Comparison of ENCODE assay signal across 10 cellular contexts in the genomic region with DNA sequence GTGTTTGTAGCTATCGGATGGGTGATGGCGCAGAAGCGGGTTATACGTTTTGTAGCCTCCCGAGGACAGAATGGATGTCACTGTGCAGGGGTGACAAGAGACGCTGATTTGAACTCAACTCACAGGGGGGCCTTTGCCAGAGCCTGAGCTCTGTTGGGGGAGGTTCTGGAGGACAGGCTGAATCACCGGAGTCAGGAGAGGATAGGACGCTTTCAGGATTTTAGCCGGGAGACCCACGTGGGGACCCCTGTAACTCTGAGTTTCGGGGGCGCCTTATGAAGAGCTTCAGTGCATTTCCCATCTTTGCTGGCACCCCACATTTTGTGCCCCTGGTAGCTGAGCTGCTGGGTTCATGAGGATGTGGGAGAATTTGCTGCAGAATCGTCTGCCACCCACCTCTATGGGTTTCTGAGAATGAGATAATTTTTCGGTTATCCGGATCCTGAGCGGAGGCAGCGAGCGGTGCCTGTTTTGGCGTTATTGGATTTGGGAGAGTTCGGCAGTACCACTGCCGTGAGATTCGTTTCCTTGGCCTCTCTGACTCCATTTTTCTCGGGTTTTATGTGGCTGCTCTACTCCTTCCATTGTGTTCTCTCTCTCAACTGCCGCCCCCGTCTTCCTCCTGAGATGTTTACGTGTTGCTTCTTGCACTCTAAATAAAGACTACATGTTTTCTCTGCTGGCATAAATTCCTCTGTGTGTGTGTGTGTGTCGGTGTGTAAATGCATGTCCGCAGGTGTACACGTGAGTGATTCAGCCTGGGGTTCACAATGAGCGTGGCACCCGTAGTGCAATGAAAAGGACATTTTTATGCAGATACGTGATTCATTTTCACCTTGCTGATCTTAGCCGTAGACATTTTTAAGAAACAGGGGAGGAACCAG.
DNase-seq lines count a peak whose midpoint lies in the region; ATAC-seq, FAIRE-seq and TF ChIP-seq lines count a peak whose summit lies in the region.
"Had no signal": no experiment of that assay in that cellular context is flagged by ENCODE, and none has a peak within 500 bp of the region (broad histone marks: within the 10 kb centered on the region; RNA-seq: fewer than 3 reads in every experiment).

No MANE protein-coding gene starts in this region.

- H3K4me1 ChIP-seq in HUES48 (ENCODE audit: control insufficient read depth, insufficient read depth, low read length) (peaks cover 32% of the 10 kb centered on the region), iPS-20b (ENCODE audit: insufficient read depth, low read length) (peaks cover 28% of the 10 kb centered on the region; the same call in 1 of the 2 replicates), smooth muscle cell (ENCODE audit: low read depth) (peaks cover 14% of the 10 kb centered on the region)

- peak overlapping the region; percentile 31 for H2AFZ ChIP-seq in smooth muscle cell (ENCODE audit: low read depth)

- H3K9ac ChIP-seq in HUES48 (ENCODE audit: low read depth, low read length): peak overlapping the region; percentile 76
- H3K9ac ChIP-seq in iPS-20b (ENCODE audit: low read depth, low read length): peak overlapping the region; percentile 60
- peak overlapping the region; percentile 95 for H3K9ac ChIP-seq in smooth muscle cell (ENCODE audit: low read depth)

- H3K36me3 ChIP-seq in HUES48 (ENCODE audit: control insufficient read depth, insufficient read depth, low read length) (no peaks in the 10 kb centered on the region), iPS-20b (ENCODE audit: insufficient read depth, low read depth, low read length) (no peaks in the 10 kb centered on the region), smooth muscle cell (ENCODE audit: low read depth) (no peaks in the 10 kb centered on the region)

- H3F3A ChIP-seq in smooth muscle cell (ENCODE audit: low read depth): peaks cover 6% of the 10 kb centered on the region

- peak overlapping the region; percentile 55 for H3K4me3 ChIP-seq in HUES48 (ENCODE audit: low read depth, low read length)
- H3K4me3 ChIP-seq in cardiac fibroblast (replicated peaks in 1 of 2; ENCODE audit: low read depth in 2 of 2, low read length in 2 of 2): peak overlapping the region; percentile 35 to 37
- H3K4me3 ChIP-seq in iPS-20b (ENCODE audit: low read length): peak overlapping the region; percentile 67
- peak overlapping the region; percentile 51 for H3K4me3 ChIP-seq in smooth muscle cell

- no peaks in the 10 kb centered on the region for H3K79me2 ChIP-seq in smooth muscle cell (ENCODE audit: low read depth)

- H3K27ac ChIP-seq in HUES48 (ENCODE audit: low read depth, low read length) (peak overlapping the region; percentile 91), iPS-20b (ENCODE audit: low read length) (no peak overlapping the region), smooth muscle cell (ENCODE audit: low read depth) (peak overlapping the region; percentile 97)

- H3K9me3 ChIP-seq in HUES48 (ENCODE audit: control insufficient read depth, insufficient read depth, low read length) (no peaks in the 10 kb centered on the region), iPS-20b (ENCODE audit: insufficient read depth, low read depth, low read length) (no peaks in the 10 kb centered on the region), smooth muscle cell (replicated peaks; ENCODE audit: low read depth) (no peaks in the 10 kb centered on the region)

- DNase-seq in cardiac fibroblast (ENCODE audit: low read depth in 2 of 2) (no peak), smooth muscle cell (lab: John Stamatoyannopoulos, UW; ENCODE audit: unreplicated experiment) (no peak), frontal cortex (ENCODE audit: low spot score in 2 of 2) (no peak), T1000 (lab: John Stamatoyannopoulos, UW) (no peak)
- no peak for DNase-seq in activated CD4-positive, alpha-beta T cell treated with anti-CD3 and anti-CD28 coated beads for 1 hour
- DNase-seq: activated T-cell treated with anti-CD3 and anti-CD28 coated beads for 4 hours, T-helper 17 cell had no signal

- 74% methylated on average over 33 of the region's 33 CpGs for WGBS in smooth muscle cell (ENCODE audit: low lambda C conversion rate)

- no peak for ATAC-seq in HG03457 (IDR thresholded peaks at IDR 0.05; ENCODE audit: unreplicated experiment)
- ATAC-seq: T-helper 17 cell had no signal

- TF ChIP-seq CTCF in cardiac fibroblast (IDR thresholded peaks at IDR 0.05; ENCODE audit: low read depth, low read length) (no peak), smooth muscle cell (IDR thresholded peaks at IDR 0.05; ENCODE audit: borderline replicate concordance, insufficient read depth, poor library complexity, severe bottlenecking) (no peak)

- H3K27me3 ChIP-seq in HUES48 (ENCODE audit: control insufficient read depth, insufficient read depth, low read length) (peaks cover 22% of the 10 kb centered on the region), iPS-20b (ENCODE audit: insufficient read depth, low read length) (peaks cover 28% of the 10 kb centered on the region), smooth muscle cell (ENCODE audit: low read depth) (no peaks in the 10 kb centered on the region)

- H3K4me2 ChIP-seq in smooth muscle cell: peak overlapping the region; percentile 82

- H4K20me1 ChIP-seq in smooth muscle cell (ENCODE audit: low read depth): no peaks in the 10 kb centered on the region

- no peak for FAIRE-seq in frontal cortex (lab: Jason Lieb, UNC)
